In genomic region chr2:16152928-16153753, GRCh38 we compare ENCODE assay signal across 31 cellular contexts.
"Had no signal": no experiment of that assay in that cellular context is flagged by ENCODE, and none has a peak within 500 bp of the region (broad histone marks: within the 10 kb centered on the region; RNA-seq: fewer than 3 reads in every experiment).

No MANE protein-coding gene starts in this region.

- H3K36me3 ChIP-seq: left lung, lower lobe of right lung, neutrophil, right atrium auricular region, right lobe of liver, stomach, thyroid gland, transverse colon, upper lobe of right lung had no signal

- H3K79me2 ChIP-seq: parathyroid adenoma had no signal

- H3K9ac ChIP-seq: parathyroid adenoma had no signal

- H2AFZ ChIP-seq: parathyroid adenoma had no signal

- FAIRE-seq: islet of Langerhans, kidney, urothelium cell line had no signal

- H3K9me3 ChIP-seq: left lung, lower lobe of right lung, neutrophil, psoas muscle, right atrium auricular region, right lobe of liver, stomach, testis, thyroid gland, transverse colon, upper lobe of right lung had no signal

- H3K36me3 Mint-ChIP-seq: immature natural killer cell; naive thymus-derived CD8-positive, alpha-beta T cell; stimulated activated memory B cell treated with anti-CD40 and anti-IgM and Interleukin-4, amounts not matched to agents 10 μg/mL and 1 μg/mL and 100 μg/mL, for 72 hours had no signal

- H3K27me3 Mint-ChIP-seq: stimulated activated memory B cell treated with anti-CD40 and anti-IgM and Interleukin-4, amounts not matched to agents 10 μg/mL and 1 μg/mL and 100 μg/mL, for 72 hours had no signal

- H3K27ac ChIP-seq: left lung, lower lobe of right lung, neutrophil, parathyroid adenoma, psoas muscle, right atrium auricular region, right lobe of liver, stomach, testis, thyroid gland, transverse colon, upper lobe of right lung had no signal

- H3K4me1 Mint-ChIP-seq: immature natural killer cell; naive thymus-derived CD8-positive, alpha-beta T cell; stimulated activated memory B cell treated with anti-CD40 and anti-IgM and Interleukin-4, amounts not matched to agents 10 μg/mL and 1 μg/mL and 100 μg/mL, for 72 hours had no signal

- H3K27ac Mint-ChIP-seq: immature natural killer cell; naive thymus-derived CD8-positive, alpha-beta T cell; nephron; stimulated activated memory B cell treated with anti-CD40 and anti-IgM and Interleukin-4, amounts not matched to agents 10 μg/mL and 1 μg/mL and 100 μg/mL, for 72 hours had no signal

- H3K4me2 ChIP-seq: smooth muscle cell had no signal

- H3K4me3 Mint-ChIP-seq: immature natural killer cell; naive thymus-derived CD8-positive, alpha-beta T cell; nephron; neural crest cell; stimulated activated memory B cell treated with anti-CD40 and anti-IgM and Interleukin-4, amounts not matched to agents 10 μg/mL and 1 μg/mL and 100 μg/mL, for 72 hours had no signal

- DNase-seq: hypothalamus; immature natural killer cell; kidney; left colon; left lung; lower lobe of right lung; mammary epithelial cell; mesenchymal stem cell; naive thymus-derived CD8-positive, alpha-beta T cell; occipital lobe; psoas muscle; right lobe of liver; stimulated activated CD4-positive, alpha-beta T cell treated with anti-CD3 and anti-CD28 coated beads, Interleukin-1b, Interleukin-23, amount 100 ng/mL, for 48 hours; stimulated activated CD4-positive, alpha-beta T cell treated with anti-CD3 and anti-CD28 coated beads, Interleukin-2, amount 100 ng/mL, for 48 hours; stimulated activated CD4-positive, alpha-beta T cell treated with anti-CD3 and anti-CD28 coated beads, Interleukin-4, amount 100 ng/mL, for 4 hours; stimulated activated CD8-positive, alpha-beta memory T cell treated with anti-CD3 and anti-CD28 coated beads, Interleukin-4, amount 100 ng/mL, for 48 hours; stimulated activated naive CD4-positive, alpha-beta T cell treated with Interleukin-2 at 50 U/mL for 16 hours; stomach; testis; thyroid gland; transverse colon; upper lobe of right lung had no signal

- H3K4me1 ChIP-seq: left lung, lower lobe of right lung, parathyroid adenoma, psoas muscle, right atrium auricular region, right lobe of liver, stomach, testis, transverse colon, upper lobe of right lung had no signal

- H3K4me3 ChIP-seq: left lung, lower lobe of right lung, psoas muscle, right atrium auricular region, right lobe of liver, smooth muscle cell, stomach, testis, thyroid gland, transverse colon, upper lobe of right lung had no signal

- H3K9me3 Mint-ChIP-seq: nephron; neural crest cell; stimulated activated memory B cell treated with anti-CD40 and anti-IgM and Interleukin-4, amounts not matched to agents 10 μg/mL and 1 μg/mL and 100 μg/mL, for 72 hours had no signal

- H3K27me3 ChIP-seq: left lung, neutrophil, right atrium auricular region, right lobe of liver, stomach, testis, thyroid gland, transverse colon, upper lobe of right lung had no signal
